In the genomic region with DNA sequence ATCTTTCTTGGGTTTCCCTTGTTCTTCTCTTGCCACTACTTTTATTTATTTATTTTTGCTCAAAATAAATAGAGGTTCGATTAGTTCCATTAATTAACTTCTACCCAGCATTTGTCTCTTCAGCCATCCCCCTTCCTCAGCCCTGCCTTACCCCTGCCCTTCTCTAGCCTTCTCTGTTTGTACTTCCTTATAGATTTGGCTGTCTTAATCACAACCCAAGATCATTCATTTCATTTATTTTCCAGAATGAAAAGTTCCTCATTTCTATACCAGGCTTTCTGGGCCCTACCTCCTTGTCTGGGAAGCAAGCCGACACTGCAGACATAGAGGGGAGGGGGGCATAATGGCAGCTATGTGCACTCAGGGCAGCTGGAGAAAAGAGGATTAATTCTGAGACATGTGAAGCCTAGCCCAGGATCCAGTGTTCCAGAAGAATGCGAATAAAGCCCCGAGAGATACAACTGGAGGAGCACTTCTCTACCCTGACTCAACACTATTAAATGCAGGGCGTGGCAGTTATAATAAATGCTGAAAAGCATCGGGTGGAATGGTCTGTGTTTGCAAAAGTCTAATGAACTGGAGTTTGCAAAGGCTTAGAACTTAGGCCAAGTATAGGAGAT, we compare ENCODE assay signal across 8 cellular contexts. TPM values are rescaled to one million over a fixed set of nuclear protein-coding genes. Genes with fewer than 3 reads are reported as not detected.
DNase-seq lines count a peak whose midpoint lies in the region; ATAC-seq lines count a peak whose summit lies in the region.

No MANE protein-coding gene starts in this region.

- peak overlapping the region; percentile 53 for H3K4me3 Mint-ChIP-seq in T-helper 1 cell treated with Interleukin-12 subunit alpha and Interleukin-12 subunit beta and Interleukin-4 antibody, amounts not matched to agents 30 μg/mL and 1 μg/mL, for 36 hours
- H3K4me3 Mint-ChIP-seq in activated CD8-positive, alpha-beta T cell treated with anti-CD3 and anti-CD28 coated beads, Interleukin-2, amount 10 ng/mL, durations not matched to agents 7 days and 5 days, result peak overlapping the region; percentile 81

- CTCF ChIA-PET in activated CD8-positive, alpha-beta T cell treated with anti-CD3 and anti-CD28 coated beads, Interleukin-2, amount 10 ng/mL, durations not matched to agents 7 days and 5 days (lab: Charles Lee), result interaction anchor here (1.1 to 2.3 kb wide), 9 partner anchors 10 to 255 kb away, joined by 3 to 17 read pairs (median 4); no protein-coding TSS in a partner anchor

- no peaks in the 10 kb centered on the region for H3K9me3 Mint-ChIP-seq in T-helper 1 cell treated with Interleukin-12 subunit alpha and Interleukin-12 subunit beta and Interleukin-4 antibody, amounts not matched to agents 30 μg/mL and 1 μg/mL, for 36 hours
- no peaks in the 10 kb centered on the region for H3K9me3 Mint-ChIP-seq in activated CD8-positive, alpha-beta T cell treated with anti-CD3 and anti-CD28 coated beads, Interleukin-2, amount 10 ng/mL, durations not matched to agents 7 days and 5 days (ENCODE audit: insufficient read depth)

- no peaks in the 10 kb centered on the region for H3K27me3 Mint-ChIP-seq in T-helper 1 cell treated with Interleukin-12 subunit alpha and Interleukin-12 subunit beta and Interleukin-4 antibody, amounts not matched to agents 30 μg/mL and 1 μg/mL, for 36 hours (ENCODE audit: low read depth)
- no peaks in the 10 kb centered on the region for H3K27me3 Mint-ChIP-seq in activated CD8-positive, alpha-beta T cell treated with anti-CD3 and anti-CD28 coated beads, Interleukin-2, amount 10 ng/mL, durations not matched to agents 7 days and 5 days (ENCODE audit: low read depth)

- H3K36me3 Mint-ChIP-seq in T-helper 1 cell treated with Interleukin-12 subunit alpha and Interleukin-12 subunit beta and Interleukin-4 antibody, amounts not matched to agents 30 μg/mL and 1 μg/mL, for 36 hours (ENCODE audit: low read depth), result peaks cover 6% of the 10 kb centered on the region
- peaks cover 8% of the 10 kb centered on the region for H3K36me3 Mint-ChIP-seq in activated CD8-positive, alpha-beta T cell treated with anti-CD3 and anti-CD28 coated beads, Interleukin-2, amount 10 ng/mL, durations not matched to agents 7 days and 5 days (ENCODE audit: low read depth)

- H3K4me1 Mint-ChIP-seq in T-helper 1 cell treated with Interleukin-12 subunit alpha and Interleukin-12 subunit beta and Interleukin-4 antibody, amounts not matched to agents 30 μg/mL and 1 μg/mL, for 36 hours (ENCODE audit: low read depth), result peaks cover 82% of the 10 kb centered on the region
- peaks cover 99% of the 10 kb centered on the region for H3K4me1 Mint-ChIP-seq in activated CD8-positive, alpha-beta T cell treated with anti-CD3 and anti-CD28 coated beads, Interleukin-2, amount 10 ng/mL, durations not matched to agents 7 days and 5 days (ENCODE audit: low read depth)

- POLR2A ChIA-PET in activated CD8-positive, alpha-beta T cell treated with anti-CD3 and anti-CD28 coated beads, Interleukin-2, amount 10 ng/mL, durations not matched to agents 7 days and 5 days (lab: Charles Lee), result interaction anchor here (0.7 to 3.9 kb wide), 14 partner anchors 7 to 117 kb away, joined by 3 to 13 read pairs (median 5); no protein-coding TSS in a partner anchor

- DNase-seq in T-helper 1 cell (no peak), hepatic stellate cell (ENCODE audit: low spot score) (peak; percentile 35), stromal cell of bone marrow (ENCODE audit: low read depth) (peak; percentile 54), NCI-H2171 (lab: John Stamatoyannopoulos, UW) (no peak)
- DNase-seq in activated CD8-positive, alpha-beta T cell treated with anti-CD3 and anti-CD28 coated beads, Interleukin-2, amount 10 ng/mL, durations not matched to agents 7 days and 5 days, result peak; percentile 21

- H3K27ac Mint-ChIP-seq in T-helper 1 cell treated with Interleukin-12 subunit alpha and Interleukin-12 subunit beta and Interleukin-4 antibody, amounts not matched to agents 30 μg/mL and 1 μg/mL, for 36 hours, result peak overlapping the region; percentile 95
- peak overlapping the region; percentile 96 for H3K27ac Mint-ChIP-seq in activated CD8-positive, alpha-beta T cell treated with anti-CD3 and anti-CD28 coated beads, Interleukin-2, amount 10 ng/mL, durations not matched to agents 7 days and 5 days

- no peak for ATAC-seq in activated CD8-positive, alpha-beta T cell treated with anti-CD3 and anti-CD28 coated beads, Interleukin-2, amount 10 ng/mL, durations not matched to agents 7 days and 5 days
- ATAC-seq in HG03521 (IDR thresholded peaks at IDR 0.05; ENCODE audit: unreplicated experiment) (no peak), HG03139 (IDR thresholded peaks at IDR 0.05; ENCODE audit: unreplicated experiment) (no peak)

RNA-seq across cellular contexts. Expression of gene PDCD4, which starts 6.4 kb away (rescaled TPM):
- total RNA-seq in activated CD8-positive, alpha-beta T cell treated with anti-CD3 and anti-CD28 coated beads, Interleukin-2, amount 10 ng/mL, durations not matched to agents 7 days and 5 days, result 10 to 100 TPM; 97.1 to 98.4 TPM

RNA-seq across cellular contexts. Expression of gene BBIP1, which starts 53.7 kb away (rescaled TPM):
- 10 to 100 TPM; 20.7 to 21.1 TPM for total RNA-seq in activated CD8-positive, alpha-beta T cell treated with anti-CD3 and anti-CD28 coated beads, Interleukin-2, amount 10 ng/mL, durations not matched to agents 7 days and 5 days

RNA-seq across cellular contexts. Expression of gene SHOC2, which starts 54.1 kb away (rescaled TPM):
- 10 to 100 TPM; 40.0 to 43.2 TPM for total RNA-seq in activated CD8-positive, alpha-beta T cell treated with anti-CD3 and anti-CD28 coated beads, Interleukin-2, amount 10 ng/mL, durations not matched to agents 7 days and 5 days

Comparison
In these comparisons a context has a peak if more than half of its experiments do, and no peak if none do; other contexts are left out.
1. DNase-seq: peak in activated CD8-positive, alpha-beta T cell treated with anti-CD3 and anti-CD28 coated beads, Interleukin-2, amount 10 ng/mL, durations not matched to agents 7 days and 5 days (single experiment), hepatic stellate cell (single experiment) and stromal cell of bone marrow (single experiment); none in T-helper 1 cell (0 of 5) and NCI-H2171 (single experiment).